Comparison of ENCODE assay signal across 1 cellular context in the genomic region with DNA sequence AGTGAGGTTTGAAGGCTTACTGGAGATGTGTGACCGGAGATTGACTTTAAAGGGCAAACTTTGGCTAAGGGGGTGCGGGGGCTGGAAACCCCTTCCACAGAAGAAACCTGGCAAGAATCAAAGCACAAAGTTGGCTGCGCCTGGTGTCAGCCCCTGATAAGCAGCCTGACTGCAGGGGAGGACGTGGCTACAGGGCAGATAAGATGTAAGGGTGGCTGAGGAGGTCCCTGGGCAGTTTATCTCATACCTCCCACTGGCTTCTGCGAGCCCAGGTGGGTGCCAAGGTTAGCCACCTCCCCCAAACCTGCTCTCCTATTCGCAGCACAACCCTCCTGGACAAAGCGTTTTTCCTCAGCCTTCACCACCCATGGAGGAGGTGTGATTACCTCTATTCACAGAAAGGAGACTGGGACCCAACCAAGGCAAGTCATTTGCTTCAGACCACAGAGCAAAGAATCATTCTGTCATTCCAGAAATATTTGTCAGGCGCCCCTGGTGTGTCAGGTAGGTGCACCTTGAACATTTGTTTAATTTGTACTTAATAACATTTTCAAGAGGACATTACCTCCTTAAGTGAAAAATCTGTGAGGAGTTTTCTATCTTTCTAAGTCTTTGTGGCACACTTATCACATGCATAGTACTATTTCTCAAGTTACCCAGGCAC.
A peak's percentile ranks its signal among the peaks of the same experiment; 100 is the strongest.
TF ChIP-seq lines count a peak whose summit lies in the region.

No MANE protein-coding gene starts in this region.

TF ChIP-seq in K562, 482 proteins besides CTCF, POLR2A, EP300 and RAD21 (continued from another document):
- TF ChIP-seq ZNF717 (CRISPR knock-in tag; IDR thresholded peaks at IDR 0.05), result no peak
- TF ChIP-seq RNF2 (IDR thresholded peaks at IDR 0.05), result peak; percentile 88; the same call in 1 of the 2 replicates
- TF ChIP-seq MAFG (tag; conservative IDR thresholded peaks at IDR 0.05), result no peak
- peak; percentile 89 for TF ChIP-seq E2F3 (CRISPR knock-in tag; IDR thresholded peaks at IDR 0.05)
- TF ChIP-seq HDAC8 (tag; IDR thresholded peaks at IDR 0.05), result no peak
- TF ChIP-seq, protein P1, sequence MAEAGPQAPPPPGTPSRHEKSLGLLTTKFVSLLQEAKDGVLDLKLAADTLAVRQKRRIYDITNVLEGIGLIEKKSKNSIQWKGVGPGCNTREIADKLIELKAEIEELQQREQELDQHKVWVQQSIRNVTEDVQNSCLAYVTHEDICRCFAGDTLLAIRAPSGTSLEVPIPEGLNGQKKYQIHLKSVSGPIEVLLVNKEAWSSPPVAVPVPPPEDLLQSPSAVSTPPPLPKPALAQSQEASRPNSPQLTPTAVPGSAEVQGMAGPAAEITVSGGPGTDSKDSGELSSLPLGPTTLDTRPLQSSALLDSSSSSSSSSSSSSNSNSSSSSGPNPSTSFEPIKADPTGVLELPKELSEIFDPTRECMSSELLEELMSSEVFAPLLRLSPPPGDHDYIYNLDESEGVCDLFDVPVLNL (CRISPR knock-in tag; IDR thresholded peaks at IDR 0.05; ENCODE audit: low read depth), result no peak
- TF ChIP-seq, protein P2, sequence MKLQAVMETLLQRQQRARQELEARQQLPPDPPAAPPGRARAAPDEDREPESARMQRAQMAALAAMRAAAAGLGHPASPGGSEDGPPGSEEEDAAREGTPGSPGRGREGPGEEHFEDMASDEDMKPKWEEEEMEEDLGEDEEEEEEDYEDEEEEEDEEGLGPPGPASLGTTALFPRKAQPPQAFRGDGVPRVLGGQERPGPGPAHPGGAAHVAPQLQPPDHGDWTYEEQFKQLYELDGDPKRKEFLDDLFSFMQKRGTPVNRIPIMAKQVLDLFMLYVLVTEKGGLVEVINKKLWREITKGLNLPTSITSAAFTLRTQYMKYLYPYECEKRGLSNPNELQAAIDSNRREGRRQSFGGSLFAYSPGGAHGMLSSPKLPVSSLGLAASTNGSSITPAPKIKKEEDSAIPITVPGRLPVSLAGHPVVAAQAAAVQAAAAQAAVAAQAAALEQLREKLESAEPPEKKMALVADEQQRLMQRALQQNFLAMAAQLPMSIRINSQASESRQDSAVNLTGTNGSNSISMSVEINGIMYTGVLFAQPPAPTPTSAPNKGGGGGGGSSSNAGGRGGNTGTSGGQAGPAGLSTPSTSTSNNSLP (IDR thresholded peaks at IDR 0.05; ENCODE audit: borderline replicate concordance, low read depth, low read length), result peak; percentile 60; the same call in 1 of the 2 replicates
- TF ChIP-seq SREBF1 (IDR thresholded peaks at IDR 0.05; ENCODE audit: borderline replicate concordance, low read depth, low read length), result no peak
- TF ChIP-seq ZNF583 (CRISPR knock-in tag; IDR thresholded peaks at IDR 0.05), result peak; percentile 93
- peak; percentile 61 for TF ChIP-seq CHD4 (IDR thresholded peaks at IDR 0.05; ENCODE audit: insufficient read depth, insufficient replicate concordance, low read depth, low read length, poor library complexity, severe bottlenecking)
- TF ChIP-seq, protein P3, sequence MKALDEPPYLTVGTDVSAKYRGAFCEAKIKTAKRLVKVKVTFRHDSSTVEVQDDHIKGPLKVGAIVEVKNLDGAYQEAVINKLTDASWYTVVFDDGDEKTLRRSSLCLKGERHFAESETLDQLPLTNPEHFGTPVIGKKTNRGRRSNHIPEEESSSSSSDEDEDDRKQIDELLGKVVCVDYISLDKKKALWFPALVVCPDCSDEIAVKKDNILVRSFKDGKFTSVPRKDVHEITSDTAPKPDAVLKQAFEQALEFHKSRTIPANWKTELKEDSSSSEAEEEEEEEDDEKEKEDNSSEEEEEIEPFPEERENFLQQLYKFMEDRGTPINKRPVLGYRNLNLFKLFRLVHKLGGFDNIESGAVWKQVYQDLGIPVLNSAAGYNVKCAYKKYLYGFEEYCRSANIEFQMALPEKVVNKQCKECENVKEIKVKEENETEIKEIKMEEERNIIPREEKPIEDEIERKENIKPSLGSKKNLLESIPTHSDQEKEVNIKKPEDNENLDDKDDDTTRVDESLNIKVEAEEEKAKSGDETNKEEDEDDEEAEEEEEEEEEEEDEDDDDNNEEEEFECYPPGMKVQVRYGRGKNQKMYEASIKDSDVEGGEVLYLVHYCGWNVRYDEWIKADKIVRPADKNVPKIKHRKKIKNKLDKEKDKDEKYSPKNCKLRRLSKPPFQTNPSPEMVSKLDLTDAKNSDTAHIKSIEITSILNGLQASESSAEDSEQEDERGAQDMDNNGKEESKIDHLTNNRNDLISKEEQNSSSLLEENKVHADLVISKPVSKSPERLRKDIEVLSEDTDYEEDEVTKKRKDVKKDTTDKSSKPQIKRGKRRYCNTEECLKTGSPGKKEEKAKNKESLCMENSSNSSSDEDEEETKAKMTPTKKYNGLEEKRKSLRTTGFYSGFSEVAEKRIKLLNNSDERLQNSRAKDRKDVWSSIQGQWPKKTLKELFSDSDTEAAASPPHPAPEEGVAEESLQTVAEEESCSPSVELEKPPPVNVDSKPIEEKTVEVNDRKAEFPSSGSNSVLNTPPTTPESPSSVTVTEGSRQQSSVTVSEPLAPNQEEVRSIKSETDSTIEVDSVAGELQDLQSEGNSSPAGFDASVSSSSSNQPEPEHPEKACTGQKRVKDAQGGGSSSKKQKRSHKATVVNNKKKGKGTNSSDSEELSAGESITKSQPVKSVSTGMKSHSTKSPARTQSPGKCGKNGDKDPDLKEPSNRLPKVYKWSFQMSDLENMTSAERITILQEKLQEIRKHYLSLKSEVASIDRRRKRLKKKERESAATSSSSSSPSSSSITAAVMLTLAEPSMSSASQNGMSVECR (CRISPR knock-in tag; IDR thresholded peaks at IDR 0.05), result no peak
- peak; percentile 99 for TF ChIP-seq POLR2AphosphoS5 (IDR thresholded peaks at IDR 0.05; ENCODE audit: control insufficient read depth, insufficient read depth, low read depth, low read length)
- TF ChIP-seq, protein P4, sequence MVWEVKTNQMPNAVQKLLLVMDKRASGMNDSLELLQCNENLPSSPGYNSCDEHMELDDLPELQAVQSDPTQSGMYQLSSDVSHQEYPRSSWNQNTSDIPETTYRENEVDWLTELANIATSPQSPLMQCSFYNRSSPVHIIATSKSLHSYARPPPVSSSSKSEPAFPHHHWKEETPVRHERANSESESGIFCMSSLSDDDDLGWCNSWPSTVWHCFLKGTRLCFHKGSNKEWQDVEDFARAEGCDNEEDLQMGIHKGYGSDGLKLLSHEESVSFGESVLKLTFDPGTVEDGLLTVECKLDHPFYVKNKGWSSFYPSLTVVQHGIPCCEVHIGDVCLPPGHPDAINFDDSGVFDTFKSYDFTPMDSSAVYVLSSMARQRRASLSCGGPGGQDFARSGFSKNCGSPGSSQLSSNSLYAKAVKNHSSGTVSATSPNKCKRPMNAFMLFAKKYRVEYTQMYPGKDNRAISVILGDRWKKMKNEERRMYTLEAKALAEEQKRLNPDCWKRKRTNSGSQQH (CRISPR knock-in tag; IDR thresholded peaks at IDR 0.05), result peak; percentile 90
- peak; percentile 96 for TF ChIP-seq MYNN (IDR thresholded peaks at IDR 0.05)
- TF ChIP-seq MYNN (CRISPR knock-in tag; IDR thresholded peaks at IDR 0.05), result no peak
- TF ChIP-seq BRD4 (IDR thresholded peaks at IDR 0.05), result 0 out of 2 replicates have a peak, but pooled peaks have one; percentile 34
- peak; percentile 30; the same call in 1 of the 2 replicates for TF ChIP-seq ZNF384 (IDR thresholded peaks at IDR 0.05; ENCODE audit: low read depth, low read length)
- TF ChIP-seq, protein P5, sequence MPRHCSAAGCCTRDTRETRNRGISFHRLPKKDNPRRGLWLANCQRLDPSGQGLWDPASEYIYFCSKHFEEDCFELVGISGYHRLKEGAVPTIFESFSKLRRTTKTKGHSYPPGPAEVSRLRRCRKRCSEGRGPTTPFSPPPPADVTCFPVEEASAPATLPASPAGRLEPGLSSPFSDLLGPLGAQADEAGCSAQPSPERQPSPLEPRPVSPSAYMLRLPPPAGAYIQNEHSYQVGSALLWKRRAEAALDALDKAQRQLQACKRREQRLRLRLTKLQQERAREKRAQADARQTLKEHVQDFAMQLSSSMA (CRISPR knock-in tag; IDR thresholded peaks at IDR 0.05), result no peak
- TF ChIP-seq ZC3H11A (IDR thresholded peaks at IDR 0.05; ENCODE audit: low read depth, low read length), result 0 out of 2 replicates have a peak, but pooled peaks have one; percentile 24
- TF ChIP-seq NFYB (IDR thresholded peaks at IDR 0.05; ENCODE audit: extremely low read depth, insufficient read length), result no peak
- no peak for TF ChIP-seq SLC30A9 (CRISPR knock-in tag; IDR thresholded peaks at IDR 0.05)
- TF ChIP-seq, protein P6, sequence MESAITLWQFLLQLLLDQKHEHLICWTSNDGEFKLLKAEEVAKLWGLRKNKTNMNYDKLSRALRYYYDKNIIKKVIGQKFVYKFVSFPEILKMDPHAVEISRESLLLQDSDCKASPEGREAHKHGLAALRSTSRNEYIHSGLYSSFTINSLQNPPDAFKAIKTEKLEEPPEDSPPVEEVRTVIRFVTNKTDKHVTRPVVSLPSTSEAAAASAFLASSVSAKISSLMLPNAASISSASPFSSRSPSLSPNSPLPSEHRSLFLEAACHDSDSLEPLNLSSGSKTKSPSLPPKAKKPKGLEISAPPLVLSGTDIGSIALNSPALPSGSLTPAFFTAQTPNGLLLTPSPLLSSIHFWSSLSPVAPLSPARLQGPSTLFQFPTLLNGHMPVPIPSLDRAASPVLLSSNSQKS (CRISPR knock-in tag; IDR thresholded peaks at IDR 0.05), result no peak
- no peak for TF ChIP-seq ELF2 (CRISPR knock-in tag; IDR thresholded peaks at IDR 0.05)
- no peak for TF ChIP-seq GTF2A2 (tag; IDR thresholded peaks at IDR 0.05)
- TF ChIP-seq, protein P7, sequence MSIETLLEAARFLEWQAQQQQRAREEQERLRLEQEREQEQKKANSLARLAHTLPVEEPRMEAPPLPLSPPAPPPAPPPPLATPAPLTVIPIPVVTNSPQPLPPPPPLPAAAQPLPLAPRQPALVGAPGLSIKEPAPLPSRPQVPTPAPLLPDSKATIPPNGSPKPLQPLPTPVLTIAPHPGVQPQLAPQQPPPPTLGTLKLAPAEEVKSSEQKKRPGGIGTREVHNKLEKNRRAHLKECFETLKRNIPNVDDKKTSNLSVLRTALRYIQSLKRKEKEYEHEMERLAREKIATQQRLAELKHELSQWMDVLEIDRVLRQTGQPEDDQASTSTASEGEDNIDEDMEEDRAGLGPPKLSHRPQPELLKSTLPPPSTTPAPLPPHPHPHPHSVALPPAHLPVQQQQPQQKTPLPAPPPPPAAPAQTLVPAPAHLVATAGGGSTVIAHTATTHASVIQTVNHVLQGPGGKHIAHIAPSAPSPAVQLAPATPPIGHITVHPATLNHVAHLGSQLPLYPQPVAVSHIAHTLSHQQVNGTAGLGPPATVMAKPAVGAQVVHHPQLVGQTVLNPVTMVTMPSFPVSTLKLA (conservative IDR thresholded peaks at IDR 0.05), result peak in 1 of 2 experiments; percentile 72; a peak in 2 of 4 replicates
- peak; percentile 100 for TF ChIP-seq TEAD4 (IDR thresholded peaks at IDR 0.05; ENCODE audit: low read length)
- no peak for TF ChIP-seq TEAD4 (CRISPR knock-in tag; IDR thresholded peaks at IDR 0.05; ENCODE audit: borderline replicate concordance)
- TF ChIP-seq PRMT5 (CRISPR knock-in tag; IDR thresholded peaks at IDR 0.05), result no peak
- TF ChIP-seq, protein P8, sequence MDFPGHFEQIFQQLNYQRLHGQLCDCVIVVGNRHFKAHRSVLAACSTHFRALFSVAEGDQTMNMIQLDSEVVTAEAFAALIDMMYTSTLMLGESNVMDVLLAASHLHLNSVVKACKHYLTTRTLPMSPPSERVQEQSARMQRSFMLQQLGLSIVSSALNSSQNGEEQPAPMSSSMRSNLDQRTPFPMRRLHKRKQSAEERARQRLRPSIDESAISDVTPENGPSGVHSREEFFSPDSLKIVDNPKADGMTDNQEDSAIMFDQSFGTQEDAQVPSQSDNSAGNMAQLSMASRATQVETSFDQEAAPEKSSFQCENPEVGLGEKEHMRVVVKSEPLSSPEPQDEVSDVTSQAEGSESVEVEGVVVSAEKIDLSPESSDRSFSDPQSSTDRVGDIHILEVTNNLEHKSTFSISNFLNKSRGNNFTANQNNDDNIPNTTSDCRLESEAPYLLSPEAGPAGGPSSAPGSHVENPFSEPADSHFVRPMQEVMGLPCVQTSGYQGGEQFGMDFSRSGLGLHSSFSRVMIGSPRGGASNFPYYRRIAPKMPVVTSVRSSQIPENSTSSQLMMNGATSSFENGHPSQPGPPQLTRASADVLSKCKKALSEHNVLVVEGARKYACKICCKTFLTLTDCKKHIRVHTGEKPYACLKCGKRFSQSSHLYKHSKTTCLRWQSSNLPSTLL (IDR thresholded peaks at IDR 0.05), result no peak; the same call in 1 of the 2 replicates
- peak; percentile 94 for TF ChIP-seq ZNF584 (CRISPR knock-in tag; IDR thresholded peaks at IDR 0.05; ENCODE audit: low read depth)
